In genomic region chr9:104245925-104246324, GRCh38 we compare ENCODE assay signal across 28 cellular contexts.
"Had no signal": no experiment of that assay in that cellular context is flagged by ENCODE, and none has a peak within 500 bp of the region (broad histone marks: within the 10 kb centered on the region; RNA-seq: fewer than 3 reads in every experiment).

No MANE protein-coding gene starts in this region.

- ATAC-seq: stimulated activated effector memory CD8-positive, alpha-beta T cell treated with anti-CD3 and anti-CD28 coated beads, Interleukin-12 subunit alpha, Interleukin-12 subunit beta, amount 100 ng/mL, for 72 hours; stimulated activated memory B cell treated with anti-CD40 and anti-IgM and Interleukin-4, amounts not matched to agents 10 μg/mL and 1 μg/mL and 100 μg/mL, for 72 hours; stimulated activated naive CD8-positive, alpha-beta T cell treated with anti-CD3 and anti-CD28 coated beads, Interleukin-15, amount 100 ng/mL, for 72 hours; stimulated activated naive CD8-positive, alpha-beta T cell treated with anti-CD3 and anti-CD28 coated beads, Interleukin-15, Interleukin-2, amounts not matched to agents 100 U/mL and 50 U/mL, for 24 hours; upper lobe of right lung had no signal

- H3K9me3 ChIP-seq: stomach, testis, thoracic aorta, thyroid gland, tibial artery, tibial nerve, transverse colon, upper lobe of left lung, upper lobe of right lung, uterus, vagina had no signal

- H3K36me3 ChIP-seq: stomach, thoracic aorta, thyroid gland, tibial artery, tibial nerve, transverse colon, upper lobe of left lung, upper lobe of right lung, uterus, vagina had no signal

- H3K9me3 Mint-ChIP-seq: stimulated activated memory B cell treated with anti-CD40 and anti-IgM and Interleukin-4, amounts not matched to agents 10 μg/mL and 1 μg/mL and 100 μg/mL, for 72 hours; stimulated activated naive CD8-positive, alpha-beta T cell treated with anti-CD3 and anti-CD28 coated beads, Interleukin-15, amount 100 ng/mL, for 72 hours; type B pancreatic cell had no signal

- H3K4me3 ChIP-seq: stomach, testis, thoracic aorta, thyroid gland, tibial artery, tibial nerve, transverse colon, upper lobe of left lung, upper lobe of right lung, uterus, vagina had no signal

- H3K27ac Mint-ChIP-seq: stimulated activated effector memory CD8-positive, alpha-beta T cell treated with anti-CD3 and anti-CD28 coated beads, Interleukin-12 subunit alpha, Interleukin-12 subunit beta, amount 100 ng/mL, for 72 hours; stimulated activated memory B cell treated with anti-CD40 and anti-IgM and Interleukin-4, amounts not matched to agents 10 μg/mL and 1 μg/mL and 100 μg/mL, for 72 hours; stimulated activated naive CD8-positive, alpha-beta T cell treated with anti-CD3 and anti-CD28 coated beads, Interleukin-15, amount 100 ng/mL, for 72 hours; stimulated activated naive CD8-positive, alpha-beta T cell treated with anti-CD3 and anti-CD28 coated beads, Interleukin-15, Interleukin-2, amounts not matched to agents 100 ng/mL and 50 ng/mL, for 24 hours; type B pancreatic cell had no signal

- H3K4me1 Mint-ChIP-seq: stimulated activated effector memory CD8-positive, alpha-beta T cell treated with anti-CD3 and anti-CD28 coated beads, Interleukin-12 subunit alpha, Interleukin-12 subunit beta, amount 100 ng/mL, for 72 hours; stimulated activated memory B cell treated with anti-CD40 and anti-IgM and Interleukin-4, amounts not matched to agents 10 μg/mL and 1 μg/mL and 100 μg/mL, for 72 hours; stimulated activated naive CD8-positive, alpha-beta T cell treated with anti-CD3 and anti-CD28 coated beads, Interleukin-15, amount 100 ng/mL, for 72 hours had no signal

- H3K27ac ChIP-seq: stomach, testis, thoracic aorta, thyroid gland, tibial artery, tibial nerve, transverse colon, upper lobe of left lung, upper lobe of right lung, uterus, vagina had no signal

- H3K27me3 ChIP-seq: stomach, testis, thyroid gland, tibial artery, tibial nerve, transverse colon, upper lobe of left lung, upper lobe of right lung, uterus, vagina had no signal

- H3K27me3 Mint-ChIP-seq: stimulated activated memory B cell treated with anti-CD40 and anti-IgM and Interleukin-4, amounts not matched to agents 10 μg/mL and 1 μg/mL and 100 μg/mL, for 72 hours; stimulated activated naive CD8-positive, alpha-beta T cell treated with anti-CD3 and anti-CD28 coated beads, Interleukin-15, amount 100 ng/mL, for 72 hours; stimulated activated naive CD8-positive, alpha-beta T cell treated with anti-CD3 and anti-CD28 coated beads, Interleukin-15, Interleukin-2, amounts not matched to agents 100 ng/mL and 50 ng/mL, for 24 hours; type B pancreatic cell had no signal

- H3K4me1 ChIP-seq: stomach, testis, thyroid gland, tibial artery, tibial nerve, transverse colon, upper lobe of left lung, upper lobe of right lung, uterus, vagina had no signal

- H3K4me3 Mint-ChIP-seq: stimulated activated effector memory CD8-positive, alpha-beta T cell treated with anti-CD3 and anti-CD28 coated beads, Interleukin-12 subunit alpha, Interleukin-12 subunit beta, amount 100 ng/mL, for 72 hours; stimulated activated memory B cell treated with anti-CD40 and anti-IgM and Interleukin-4, amounts not matched to agents 10 μg/mL and 1 μg/mL and 100 μg/mL, for 72 hours; stimulated activated naive CD8-positive, alpha-beta T cell treated with anti-CD3 and anti-CD28 coated beads, Interleukin-15, amount 100 ng/mL, for 72 hours; stimulated activated naive CD8-positive, alpha-beta T cell treated with anti-CD3 and anti-CD28 coated beads, Interleukin-15, Interleukin-2, amounts not matched to agents 100 ng/mL and 50 ng/mL, for 24 hours; type B pancreatic cell had no signal

- DNase-seq: stimulated activated CD4-positive, alpha-beta T cell treated with anti-CD3 and anti-CD28 coated beads, Interleukin-1b, Interleukin-23, amount 100 ng/mL, for 48 hours; stimulated activated CD4-positive, alpha-beta T cell treated with anti-CD3 and anti-CD28 coated beads, Interleukin-2, amount 100 ng/mL, for 24 hours; stimulated activated CD4-positive, alpha-beta T cell treated with anti-CD3 and anti-CD28 coated beads, Interleukin-2, amount 100 ng/mL, for 48 hours; stimulated activated CD4-positive, alpha-beta T cell treated with anti-CD3 and anti-CD28 coated beads, Interleukin-4, amount 100 ng/mL, for 1 hour; stimulated activated CD4-positive, alpha-beta T cell treated with anti-CD3 and anti-CD28 coated beads, Interleukin-4, amount 100 ng/mL, for 24 hours; stimulated activated CD4-positive, alpha-beta T cell treated with anti-CD3 and anti-CD28 coated beads, Interleukin-4, amount 100 ng/mL, for 4 hours; stimulated activated CD8-positive, alpha-beta memory T cell treated with anti-CD3 and anti-CD28 coated beads, Interleukin-4, amount 100 ng/mL, for 48 hours; stimulated activated naive CD4-positive, alpha-beta T cell; stimulated activated naive CD8-positive, alpha-beta T cell treated with anti-CD3 and anti-CD28 coated beads, Interleukin-15, amount 100 ng/mL, for 72 hours; stimulated activated naive CD8-positive, alpha-beta T cell treated with anti-CD3 and anti-CD28 coated beads, Interleukin-15, Interleukin-2, amounts not matched to agents 100 U/mL and 50 U/mL, for 24 hours; stomach; substantia nigra; testis; thyroid gland; tibial artery; transverse colon; trophoblast cell; upper lobe of left lung; upper lobe of right lung; uterus had no signal

- FAIRE-seq: urothelium cell line had no signal

- H3K36me3 Mint-ChIP-seq: stimulated activated effector memory CD8-positive, alpha-beta T cell treated with anti-CD3 and anti-CD28 coated beads, Interleukin-12 subunit alpha, Interleukin-12 subunit beta, amount 100 ng/mL, for 72 hours; stimulated activated memory B cell treated with anti-CD40 and anti-IgM and Interleukin-4, amounts not matched to agents 10 μg/mL and 1 μg/mL and 100 μg/mL, for 72 hours; type B pancreatic cell had no signal
